8 cellular contexts compared by ENCODE assay signal in genomic region chr18:52607985-52608384, GRCh38.
"Had no signal": no experiment of that assay in that cellular context is flagged by ENCODE, and none has a peak within 500 bp of the region (broad histone marks: within the 10 kb centered on the region; RNA-seq: fewer than 3 reads in every experiment).

No MANE protein-coding gene starts in this region.

- FAIRE-seq: G401.6, GM12878, GM12891, GM12892, GM18507, GM19239 had no signal

- DNase-seq: GDM1, GF-D8 had no signal

- H3K4me3 ChIP-seq: GM12878 had no signal

- ATAC-seq: GM12878 had no signal
